In the genomic region with DNA sequence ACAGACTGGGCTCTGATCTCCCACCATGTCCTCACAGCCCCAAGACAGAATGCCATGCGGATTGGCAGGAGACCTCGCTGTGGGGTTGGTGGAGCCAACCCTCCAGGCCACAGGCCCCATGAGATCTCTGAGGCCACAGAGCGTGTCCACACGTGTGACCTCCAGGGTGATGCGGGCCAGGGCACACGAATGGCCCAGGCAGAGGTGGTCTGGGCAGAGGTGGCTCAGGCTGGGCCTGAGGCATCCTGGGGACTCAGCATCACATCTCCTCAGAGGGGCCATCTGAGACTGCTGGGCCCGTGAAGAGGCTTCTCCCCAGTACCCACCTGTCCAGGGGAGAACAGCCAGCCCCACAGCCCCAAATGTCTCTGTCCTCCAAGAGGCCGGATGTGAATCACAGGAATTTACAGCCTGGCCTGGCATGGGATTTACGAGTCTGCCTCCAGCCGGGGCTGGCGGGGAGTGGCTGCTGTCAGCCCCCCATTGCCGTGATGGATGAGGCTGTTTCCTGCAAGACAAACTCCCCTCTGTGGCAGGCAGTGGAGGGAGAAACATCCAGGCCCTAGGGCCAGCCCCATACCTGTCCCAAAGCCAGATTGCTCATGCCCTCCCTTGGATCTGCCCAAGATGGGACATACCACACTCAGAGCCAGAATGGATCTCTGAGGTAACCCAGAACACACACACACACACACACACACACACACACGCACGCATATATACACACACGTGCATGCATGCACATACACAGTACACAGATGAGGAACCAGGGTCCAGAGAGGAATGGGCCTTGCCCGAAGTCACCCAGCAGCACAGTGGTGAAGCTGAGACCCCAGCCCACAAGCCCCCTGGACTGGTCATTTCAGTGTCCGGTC, we compare ENCODE assay signal across 14 cellular contexts.
A peak's percentile ranks its signal among the peaks of the same experiment; 100 is the strongest.
DNase-seq lines count a peak whose midpoint lies in the region; ATAC-seq and TF ChIP-seq lines count a peak whose summit lies in the region.
"Had no signal": no experiment of that assay in that cellular context is flagged by ENCODE, and none has a peak within 500 bp of the region (broad histone marks: within the 10 kb centered on the region; RNA-seq: fewer than 3 reads in every experiment).

No MANE protein-coding gene starts in this region.

- no peak overlapping the region for H3K4me2 ChIP-seq in osteoblast (ENCODE audit: insufficient read depth, low read length)

- no peak overlapping the region for H3K4me3 ChIP-seq in fibroblast of pulmonary artery (replicated peaks; ENCODE audit: low read depth, low read length)
- no peak overlapping the region for H3K4me3 ChIP-seq in osteoblast (ENCODE audit: insufficient read depth, low read length)
- no peak overlapping the region for H3K4me3 ChIP-seq in adrenal gland
- H3K4me3 ChIP-seq: ovary, SJSA1 had no signal

- H3K27me3 ChIP-seq in osteoblast (ENCODE audit: insufficient read depth, low read length) (no peaks in the 10 kb centered on the region), adrenal gland (no peaks in the 10 kb centered on the region)
- H3K27me3 ChIP-seq: ovary, SJSA1 had no signal

- H3K27ac ChIP-seq in osteoblast (ENCODE audit: low read depth, low read length) = no peak overlapping the region
- no peak overlapping the region for H3K27ac ChIP-seq in adrenal gland
- H3K27ac ChIP-seq: ovary, SJSA1 had no signal

- TF ChIP-seq POLR2A in adrenal gland (IDR thresholded peaks at IDR 0.05) = no peak

- H2AFZ ChIP-seq in osteoblast (ENCODE audit: low read length) = no peak overlapping the region

- 77 to 92% (median 84%) methylated on average over 2 to 17 of the region's 17 CpGs for WGBS in adrenal gland, 4 donors

- TF ChIP-seq CTCF in fibroblast of pulmonary artery (IDR thresholded peaks at IDR 0.05; ENCODE audit: low read length, missing control alignments) (no peak), osteoblast (IDR thresholded peaks at IDR 0.05; ENCODE audit: extremely low read depth, low read depth, low read length) (no peak), adrenal gland (IDR thresholded peaks at IDR 0.05) (no peak), GM10266 (IDR thresholded peaks at IDR 0.05; ENCODE audit: control insufficient read depth, insufficient read depth, low read depth, missing control alignments) (no peak)

- DNase-seq in EL (peak; percentile 73), NCI-H226 (peak; percentile 96), fibroblast of pulmonary artery (ENCODE audit: low read depth) (peak; percentile 10), osteoblast (ENCODE audit: insufficient read length, low spot score, missing footprints) (peak; percentile 87), adrenal gland (no peak), GM10266 (ENCODE audit: extremely low spot score) (no peak)
- DNase-seq: activated CD8-positive, alpha-beta T cell treated with anti-CD3 and anti-CD28 coated beads for 36 hours; effector memory CD8-positive, alpha-beta T cell; NCI-H2171; stimulated activated CD4-positive, alpha-beta T cell treated with anti-CD3 and anti-CD28 coated beads, Interleukin-15, amount 100 ng/mL, for 24 hours had no signal

- no peaks in the 10 kb centered on the region for H3K79me2 ChIP-seq in osteoblast (ENCODE audit: insufficient read depth, low read length)

- no peak for ATAC-seq in HG03432 (IDR thresholded peaks at IDR 0.05; ENCODE audit: unreplicated experiment)
- no peak for ATAC-seq in GM19455 (IDR thresholded peaks at IDR 0.05; ENCODE audit: unreplicated experiment)
- ATAC-seq: activated CD8-positive, alpha-beta T cell treated with anti-CD3 and anti-CD28 coated beads for 36 hours; effector memory CD8-positive, alpha-beta T cell had no signal

- H3K9me3 ChIP-seq in osteoblast (ENCODE audit: low read depth, low read length) (no peaks in the 10 kb centered on the region), adrenal gland (replicated peaks in 1 of 3) (no peaks in the 10 kb centered on the region)
- H3K9me3 ChIP-seq: ovary, SJSA1 had no signal

- no peaks in the 10 kb centered on the region for H4K20me1 ChIP-seq in osteoblast (ENCODE audit: insufficient read depth, low read length)

- H3K36me3 ChIP-seq in osteoblast (ENCODE audit: insufficient read depth, low read length) (no peaks in the 10 kb centered on the region), adrenal gland (replicated peaks in 1 of 2) (no peaks in the 10 kb centered on the region)
- H3K36me3 ChIP-seq: ovary, SJSA1 had no signal

- H3K4me1 ChIP-seq in osteoblast (ENCODE audit: insufficient read depth, low read length) (peaks cover 4% of the 10 kb centered on the region), adrenal gland (replicated peaks in 1 of 2) (no peaks in the 10 kb centered on the region)
- H3K4me1 ChIP-seq: SJSA1 had no signal

- intact Hi-C loops in adrenal gland (cut with DNase I) = no loop called here

Comparison
In these comparisons a context has a peak if more than half of its experiments do, and no peak if none do; other contexts are left out.
1. DNase-seq: peak in EL (single experiment), NCI-H226 (single experiment), fibroblast of pulmonary artery (single experiment) and osteoblast (single experiment); none in adrenal gland (0 of 7) and GM10266 (single experiment).